8 cellular contexts compared by ENCODE assay signal in the genomic region with DNA sequence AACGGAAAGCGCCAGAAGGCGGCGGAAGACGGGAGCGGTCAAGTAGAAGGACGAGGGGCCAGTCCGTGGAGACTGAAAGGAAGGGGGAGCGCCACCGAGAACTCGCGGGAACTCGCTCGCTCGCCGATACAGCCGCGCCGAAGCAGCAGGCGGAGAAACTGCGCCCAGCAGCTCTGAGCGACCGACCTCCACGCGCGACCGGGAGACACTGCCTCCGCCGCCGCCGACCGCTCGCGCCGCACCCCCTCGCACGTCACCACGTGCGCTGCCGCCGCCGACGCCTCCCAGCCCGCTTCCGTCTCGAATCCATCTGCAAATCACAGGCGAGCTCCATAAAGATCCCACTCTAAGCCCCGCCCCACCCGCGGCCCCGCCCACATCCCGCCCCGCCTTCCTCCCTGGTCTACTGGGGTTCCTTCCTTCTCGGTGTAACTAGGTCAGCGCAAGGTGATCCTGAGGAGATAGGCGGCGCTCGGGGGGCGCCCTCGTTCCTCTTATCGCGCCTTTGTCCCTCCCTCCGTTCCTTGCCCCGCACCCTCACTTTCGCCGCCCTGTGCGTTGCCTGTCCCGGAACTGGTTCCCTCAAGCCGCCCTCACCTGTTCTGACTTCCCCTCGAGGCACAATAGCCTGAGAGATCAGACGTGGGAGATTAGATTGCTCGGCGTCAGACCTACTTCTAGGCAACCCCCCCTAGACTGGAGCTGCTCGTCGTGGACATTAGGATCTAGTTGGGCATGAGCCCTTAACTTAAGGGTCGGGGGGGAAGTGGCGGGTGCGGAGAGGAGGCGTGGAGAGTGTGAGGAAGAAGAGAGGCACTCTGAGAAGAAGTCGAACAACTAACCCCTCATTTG. TPM values are rescaled to one million over a fixed set of nuclear protein-coding genes. Genes with fewer than 3 reads are reported as not detected.
A peak's percentile ranks its signal among the peaks of the same experiment; 100 is the strongest.
DNase-seq lines count a peak whose midpoint lies in the region; ATAC-seq, FAIRE-seq and TF ChIP-seq lines count a peak whose summit lies in the region.

IVNS1ABP (minus strand) TSS at position 210 of the 852 bp plus-strand sequence. CDS start 7,750 bp downstream, outside the sequence.

- WGBS in small intestine, 3 donors = 0% methylated on average over 67 to 80 of the region's 80 CpGs

- H3K36me3 ChIP-seq in breast epithelium (no peaks in the 10 kb centered on the region), iPS-20b (ENCODE audit: insufficient read depth, low read depth, low read length) (peaks cover 4% of the 10 kb centered on the region; the same call in 1 of the 2 replicates), small intestine (ENCODE audit: control insufficient read depth in 2 of 2, insufficient read depth in 2 of 2, low read length in 2 of 2) (no peaks in the 10 kb centered on the region)

- no peaks in the 10 kb centered on the region for H3K27me3 ChIP-seq in breast epithelium
- no peaks in the 10 kb centered on the region for H3K27me3 ChIP-seq in iPS-20b (ENCODE audit: insufficient read depth, low read length)
- H3K27me3 ChIP-seq in small intestine (ENCODE audit: control insufficient read depth in 2 of 2, insufficient read depth in 2 of 2, low read length in 2 of 2) = no peaks in the 10 kb centered on the region

- H3K4me1 ChIP-seq in breast epithelium (peaks cover 0 to 5% of the 10 kb centered on the region in 2 donors), iPS-20b (ENCODE audit: insufficient read depth, low read length) (peaks cover 24% of the 10 kb centered on the region; the same call in 1 of the 2 replicates), small intestine (ENCODE audit: control insufficient read depth in 2 of 2, insufficient read depth in 1 of 2, low read depth in 1 of 2, low read length in 1 of 2) (peaks cover 1 to 11% of the 10 kb centered on the region in 2 donors)

- DNase-seq in AG04449 (ENCODE audit: low read depth, low spot score) = peak; percentile 54
- DNase-seq in NCI-H2196 (lab: John Stamatoyannopoulos, UW; ENCODE audit: unreplicated experiment) = peak; percentile 96
- DNase-seq in breast epithelium (ENCODE audit: low spot score in 2 of 2) = peak; percentile 94 to 95
- peak; percentile 99 for DNase-seq in small intestine

- peak; percentile 19 for TF ChIP-seq CTCF in AG04449 (IDR thresholded peaks at IDR 0.05; ENCODE audit: insufficient read depth, low read length, missing control alignments)
- peak; percentile 39; the same call in 1 of the 2 replicates for TF ChIP-seq CTCF in VCaP (conservative IDR thresholded peaks at IDR 0.05)
- TF ChIP-seq CTCF in breast epithelium (IDR thresholded peaks at IDR 0.05) = no peak

- H3K27ac ChIP-seq in VCaP (peak within 1 kb of the TSS; percentile 92), breast epithelium (peak within 1 kb of the TSS; percentile 89 to 91), iPS-20b (ENCODE audit: low read length) (peak within 1 kb of the TSS; percentile 89), small intestine (ENCODE audit: low read depth in 1 of 2, low read length in 1 of 2) (peak within 1 kb of the TSS; percentile 98 to 99)

- peak within 1 kb of the TSS; percentile 97 for H3K9ac ChIP-seq in iPS-20b (ENCODE audit: low read depth, low read length)

- intact Hi-C loops in breast epithelium (cut with DNase I; ENCODE audit: low total_unique reads) = no loop called here

- peak; percentile 71 for TF ChIP-seq POLR2A in breast epithelium (IDR thresholded peaks at IDR 0.05)

- ATAC-seq in GM18870 (IDR thresholded peaks at IDR 0.05; ENCODE audit: unreplicated experiment) (peak; percentile 69), HG03135 (IDR thresholded peaks at IDR 0.05; ENCODE audit: unreplicated experiment) (peak; percentile 68)

- H3K4me3 ChIP-seq in AG04449 (ENCODE audit: low read depth, low read length) (peak within 1 kb of the TSS; percentile 90), breast epithelium (peak within 1 kb of the TSS; percentile 70 to 97 (median 75)), iPS-20b (ENCODE audit: low read length) (peak within 1 kb of the TSS; percentile 90), small intestine (ENCODE audit: low read depth in 1 of 2, low read length in 2 of 2) (peak within 1 kb of the TSS; percentile 82 to 98)

- CTCF ChIA-PET in AG04449 (lab: Yijun Ruan, JAX) = interaction anchor here (0.8 to 3.9 kb wide), 10 partner anchors 8 to 363 kb away, joined by 3 to 26 read pairs (median 4); no protein-coding TSS in a partner anchor

- H3K9me3 ChIP-seq in breast epithelium (no peaks in the 10 kb centered on the region), iPS-20b (ENCODE audit: insufficient read depth, low read depth, low read length) (no peaks in the 10 kb centered on the region), small intestine (ENCODE audit: control insufficient read depth, low read depth) (no peaks in the 10 kb centered on the region)

- POLR2A ChIA-PET in AG04449 (lab: Yijun Ruan, JAX) = interaction anchor here (0.7 to 2.4 kb wide), 10 partner anchors 10 to 353 kb away, joined by 3 to 15 read pairs (median 4); partner anchors contain the start of gene SWT1

- FAIRE-seq in small intestine (lab: Jason Lieb, UNC) = no peak

RNA-seq across cellular contexts. Expression of gene IVNS1ABP, which starts in this region (rescaled TPM):
- 10 to 100 TPM; 51.0 to 92.9 (median 91.1) TPM for total RNA-seq in breast epithelium
- polyA plus RNA-seq in small intestine = 10 to 100 TPM; 39.2 to 65.3 (median 47.6) TPM

Comparison
In these comparisons a context has a peak if more than half of its experiments do, and no peak if none do; other contexts are left out.
1. Peak in every context shown above with its lines: DNase-seq, ATAC-seq, H3K4me3 ChIP-seq and H3K27ac ChIP-seq.
2. CTCF ChIP-seq: peak in AG04449 (single experiment) and VCaP (single experiment); none in breast epithelium (0 of 3).